ENCODE assay signal across 11 cellular contexts in genomic region chr12:122395319-122395718, GRCh38. TPM values are rescaled to one million over a fixed set of nuclear protein-coding genes. Genes with fewer than 3 reads are reported as not detected.
DNase-seq lines count a peak whose midpoint lies in the region; ATAC-seq and TF ChIP-seq lines count a peak whose summit lies in the region.
"Had no signal": no experiment of that assay in that cellular context is flagged by ENCODE, and none has a peak within 500 bp of the region (broad histone marks: within the 10 kb centered on the region; RNA-seq: fewer than 3 reads in every experiment).

No MANE protein-coding gene starts in this region.

- TF ChIP-seq CTCF in GM10266 (IDR thresholded peaks at IDR 0.05; ENCODE audit: control insufficient read depth, insufficient read depth, low read depth, missing control alignments) = no peak
- TF ChIP-seq CTCF in GM20000 (IDR thresholded peaks at IDR 0.05; ENCODE audit: extremely low read depth, missing control alignments) = no peak

- ATAC-seq in T-helper 17 cell = no peak
- ATAC-seq in stimulated activated effector memory CD8-positive, alpha-beta T cell treated with anti-CD3 and anti-CD28 coated beads, Interleukin-12 subunit alpha, Interleukin-12 subunit beta, amount 100 ng/mL, for 72 hours = no peak
- no peak for ATAC-seq in GM19351 (IDR thresholded peaks at IDR 0.05; ENCODE audit: unreplicated experiment)

- H3K9me3 ChIP-seq in T-helper 17 cell (ENCODE audit: control insufficient read depth, low read length, poor library complexity, severe bottlenecking) = no peaks in the 10 kb centered on the region

- no peaks in the 10 kb centered on the region for H3K36me3 Mint-ChIP-seq in T-helper 17 cell (ENCODE audit: low read depth)
- peaks cover 50% of the 10 kb centered on the region for H3K36me3 Mint-ChIP-seq in stimulated activated effector memory CD8-positive, alpha-beta T cell treated with anti-CD3 and anti-CD28 coated beads, Interleukin-12 subunit alpha, Interleukin-12 subunit beta, amount 100 ng/mL, for 72 hours

- H3K4me3 Mint-ChIP-seq in T-helper 17 cell = no peak overlapping the region
- no peak overlapping the region for H3K4me3 Mint-ChIP-seq in stimulated activated effector memory CD8-positive, alpha-beta T cell treated with anti-CD3 and anti-CD28 coated beads, Interleukin-12 subunit alpha, Interleukin-12 subunit beta, amount 100 ng/mL, for 72 hours
- H3K4me3 Mint-ChIP-seq: activated CD4-positive, alpha-beta T cell treated with anti-CD3 and anti-CD28 coated beads, Interleukin-2, amount 10 ng/mL, durations not matched to agents 24 days and 14 days had no signal

- H3K27me3 Mint-ChIP-seq in T-helper 17 cell = no peaks in the 10 kb centered on the region
- H3K27me3 Mint-ChIP-seq: activated CD4-positive, alpha-beta T cell treated with anti-CD3 and anti-CD28 coated beads, Interleukin-2, amount 10 ng/mL, durations not matched to agents 24 days and 14 days had no signal

- H3K9me3 Mint-ChIP-seq in stimulated activated effector memory CD8-positive, alpha-beta T cell treated with anti-CD3 and anti-CD28 coated beads, Interleukin-12 subunit alpha, Interleukin-12 subunit beta, amount 100 ng/mL, for 72 hours = no peaks in the 10 kb centered on the region
- H3K9me3 Mint-ChIP-seq: activated CD4-positive, alpha-beta T cell treated with anti-CD3 and anti-CD28 coated beads, Interleukin-2, amount 10 ng/mL, durations not matched to agents 24 days and 14 days had no signal

- DNase-seq in H4 (ENCODE audit: low spot score) (peak; percentile 29), T-helper 17 cell (no peak), glomerular endothelial cell (ENCODE audit: extremely low read depth, low read depth, low spot score) (peak; percentile 33), GM10266 (ENCODE audit: extremely low spot score) (no peak), putamen (ENCODE audit: low spot score) (no peak), GM20000 (ENCODE audit: low spot score) (no peak)
- no peak for DNase-seq in stimulated activated effector memory CD8-positive, alpha-beta T cell treated with anti-CD3 and anti-CD28 coated beads, Interleukin-12 subunit alpha, Interleukin-12 subunit beta, amount 100 ng/mL, for 72 hours (ENCODE audit: low spot score in 2 of 2)
- DNase-seq: activated CD4-positive, alpha-beta T cell treated with anti-CD3 and anti-CD28 coated beads, Interleukin-2, amount 10 ng/mL, durations not matched to agents 24 days and 14 days; KBM-7; NCI-H774 had no signal

- peak overlapping the region; percentile 14 for H3K27ac Mint-ChIP-seq in T-helper 17 cell
- H3K27ac Mint-ChIP-seq in stimulated activated effector memory CD8-positive, alpha-beta T cell treated with anti-CD3 and anti-CD28 coated beads, Interleukin-12 subunit alpha, Interleukin-12 subunit beta, amount 100 ng/mL, for 72 hours = peak overlapping the region; percentile 71
- H3K27ac Mint-ChIP-seq: activated CD4-positive, alpha-beta T cell treated with anti-CD3 and anti-CD28 coated beads, Interleukin-2, amount 10 ng/mL, durations not matched to agents 24 days and 14 days had no signal

- H3K4me1 Mint-ChIP-seq in T-helper 17 cell = peaks cover 22% of the 10 kb centered on the region
- peaks cover 21% of the 10 kb centered on the region for H3K4me1 Mint-ChIP-seq in stimulated activated effector memory CD8-positive, alpha-beta T cell treated with anti-CD3 and anti-CD28 coated beads, Interleukin-12 subunit alpha, Interleukin-12 subunit beta, amount 100 ng/mL, for 72 hours

RNA-seq across cellular contexts. Expression of gene CLIP1, which starts 27.1 kb away (rescaled TPM):
- 16.9 and 22.4 TPM in 2 replicates for total RNA-seq in H4 (2014; rRNA removed; shearing (Covaris generic))
- 10 to 100 TPM; 72.4 to 81.1 TPM for total RNA-seq in T-helper 17 cell
- total RNA-seq in glomerular endothelial cell = 61.5 and 85.6 TPM in 2 replicates

Comparison
In these comparisons a context has a peak if more than half of its experiments do, and no peak if none do; other contexts are left out.
1. DNase-seq: peak in H4 (single experiment) and glomerular endothelial cell (single experiment); none in T-helper 17 cell (0 of 3), stimulated activated effector memory CD8-positive, alpha-beta T cell treated with anti-CD3 and anti-CD28 coated beads, Interleukin-12 subunit alpha, Interleukin-12 subunit beta, amount 100 ng/mL, for 72 hours (0 of 2), GM10266 (single experiment), putamen (single experiment) and GM20000 (single experiment).